11 cellular contexts compared by ENCODE assay signal in the genomic region with DNA sequence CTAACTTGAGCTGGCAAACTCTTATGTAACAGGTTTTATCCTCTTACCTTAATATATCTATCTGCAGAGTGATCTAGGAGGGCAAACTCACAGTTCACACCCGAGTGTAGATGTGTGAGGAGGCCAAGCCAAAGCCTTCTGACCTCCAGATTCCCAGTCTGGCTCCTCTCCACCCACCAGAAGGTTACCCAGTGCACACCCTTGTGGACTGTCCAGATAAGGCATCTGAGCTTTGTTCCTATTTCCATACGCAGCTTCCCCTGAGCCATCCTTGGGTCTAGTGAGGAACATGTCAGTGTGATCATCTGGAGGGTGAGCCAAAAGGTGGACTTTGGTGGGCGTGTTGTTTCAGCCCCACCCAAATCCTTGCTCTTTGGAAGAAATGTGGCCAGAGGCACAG.
A peak's percentile ranks its signal among the peaks of the same experiment; 100 is the strongest.
DNase-seq lines count a peak whose midpoint lies in the region; ATAC-seq and TF ChIP-seq lines count a peak whose summit lies in the region.
"Had no signal": no experiment of that assay in that cellular context is flagged by ENCODE, and none has a peak within 500 bp of the region (broad histone marks: within the 10 kb centered on the region; RNA-seq: fewer than 3 reads in every experiment).

No MANE protein-coding gene starts in this region.

- POLR2A ChIA-PET in HEK293T (lab: Yijun Ruan, JAX), result no interaction called here

- CTCF ChIA-PET in HEK293T (lab: Yijun Ruan, JAX), result interaction anchor here (0.8 kb wide), 2 partner anchors 17 to 24 kb away, joined by 3 to 5 read pairs; no protein-coding TSS in a partner anchor

- peak; percentile 41 for DNase-seq in A172 (ENCODE audit: low spot score)
- peak; percentile 41 for DNase-seq in HEK293T (ENCODE audit: extremely low spot score)
- peak; percentile 29 for DNase-seq in SW480 (ENCODE audit: low spot score)
- DNase-seq in right cardiac atrium, result peak; percentile 14 to 54 (median 40)
- DNase-seq in medulla oblongata (ENCODE audit: extremely low spot score), result no peak
- no peak for DNase-seq in activated gamma-delta T cell treated with Interleukin-2 at 50 U/mL for 16 hours
- DNase-seq in foreskin melanocyte, result no peak
- DNase-seq: amniotic stem cell, naive B cell had no signal

- no peaks in the 10 kb centered on the region for H3K9me3 ChIP-seq in right cardiac atrium (ENCODE audit: control insufficient read depth, low read length)

- H3K27ac ChIP-seq in right cardiac atrium (ENCODE audit: low read length), result no peak overlapping the region
- H3K27ac ChIP-seq: RWPE1 had no signal

- 61% methylated on average over 3 of the region's 3 CpGs for WGBS in right cardiac atrium

- no peak overlapping the region for H3K4me3 ChIP-seq in right cardiac atrium (ENCODE audit: low read length)

- intact Hi-C loops in right cardiac atrium (cut with DNase I), result no loop called here

- no peaks in the 10 kb centered on the region for H3K27me3 ChIP-seq in right cardiac atrium (ENCODE audit: control insufficient read depth, insufficient read depth)

- peak; percentile 74 to 76 for ATAC-seq in right cardiac atrium
- ATAC-seq in HG03342 (IDR thresholded peaks at IDR 0.05; ENCODE audit: unreplicated experiment), result no peak

- H3K4me1 ChIP-seq in right cardiac atrium (ENCODE audit: control insufficient read depth, insufficient read depth, low read length), result peaks cover 2% of the 10 kb centered on the region

TF ChIP-seq in HEK293T, 16 proteins besides CTCF, POLR2A, EP300 and RAD21:
- no peak for TF ChIP-seq HDGF (IDR thresholded peaks at IDR 0.05; ENCODE audit: borderline replicate concordance)

Comparison
In these comparisons a context has a peak if more than half of its experiments do, and no peak if none do; other contexts are left out.
1. DNase-seq: peak in A172 (single experiment), HEK293T (single experiment), SW480 (single experiment) and right cardiac atrium (3 of 3); none in medulla oblongata (single experiment), activated gamma-delta T cell treated with Interleukin-2 at 50 U/mL for 16 hours (single experiment) and foreskin melanocyte (single experiment).